20 cellular contexts compared by ENCODE assay signal in genomic region chr1:93979040-93979717, GRCh38.
DNase-seq lines count a peak whose midpoint lies in the region; ATAC-seq and TF ChIP-seq lines count a peak whose summit lies in the region.
"Had no signal": no experiment of that assay in that cellular context is flagged by ENCODE, and none has a peak within 500 bp of the region (broad histone marks: within the 10 kb centered on the region; RNA-seq: fewer than 3 reads in every experiment).

No MANE protein-coding gene starts in this region.

- H3K27me3 Mint-ChIP-seq in chondrocyte (ENCODE audit: low read depth), result no peaks in the 10 kb centered on the region
- H3K27me3 Mint-ChIP-seq: activated naive CD8-positive, alpha-beta T cell treated with anti-CD3 and anti-CD28 coated beads, Interleukin-2, amount 50 U/mL, for 24 hours had no signal

- TF ChIP-seq POLR2A in stomach (IDR thresholded peaks at IDR 0.05), result no peak

- H3K9me3 ChIP-seq in lower lobe of right lung, result no peaks in the 10 kb centered on the region
- no peaks in the 10 kb centered on the region for H3K9me3 ChIP-seq in stomach
- no peaks in the 10 kb centered on the region for H3K9me3 ChIP-seq in aorta (ENCODE audit: control insufficient read depth, low read length)
- H3K9me3 ChIP-seq: gastrocnemius medialis, upper lobe of left lung had no signal

- H3K4me3 Mint-ChIP-seq in chondrocyte (ENCODE audit: unreplicated experiment), result no peak overlapping the region
- H3K4me3 Mint-ChIP-seq: activated CD8-positive, alpha-beta T cell treated with anti-CD3 and anti-CD28 coated beads, Interleukin-2, amount 10 ng/mL, durations not matched to agents 7 days and 5 days; activated naive CD8-positive, alpha-beta T cell treated with anti-CD3 and anti-CD28 coated beads, Interleukin-2, amount 50 U/mL, for 24 hours; activated T-helper 1 cell treated with anti-CD3 and anti-CD28 coated beads, Interleukin-12 subunit alpha, Interleukin-12 subunit beta, Interleukin-2, Interleukin-4 antibody, amounts not matched to agents 30 ng/mL and 10 ng/mL and 1 ng/mL, durations not matched to agents 14 hours and 24 hours and 36 hours had no signal

- TF ChIP-seq EP300 in stomach (IDR thresholded peaks at IDR 0.05), result no peak

- H3K4me1 ChIP-seq in lower lobe of right lung (peaks cover 5% of the 10 kb centered on the region), stomach (peaks cover 7 to 19% (median 14%) of the 10 kb centered on the region in 4 donors), aorta (ENCODE audit: control insufficient read depth in 1 of 2, insufficient read depth in 2 of 2, low read length in 2 of 2) (no peaks in the 10 kb centered on the region)

- no peaks in the 10 kb centered on the region for H3K27me3 ChIP-seq in lower lobe of right lung (ENCODE audit: low read depth)
- H3K27me3 ChIP-seq in stomach, result no peaks in the 10 kb centered on the region
- H3K27me3 ChIP-seq in aorta (ENCODE audit: control insufficient read depth in 1 of 2, insufficient read depth in 2 of 2, low read length in 1 of 2), result no peaks in the 10 kb centered on the region
- H3K27me3 ChIP-seq: gastrocnemius medialis, upper lobe of left lung had no signal

- no peak overlapping the region for H3K4me3 ChIP-seq in lower lobe of right lung
- H3K4me3 ChIP-seq in stomach, result no peak overlapping the region
- H3K4me3 ChIP-seq in aorta (ENCODE audit: low read length in 2 of 2), result no peak overlapping the region
- H3K4me3 ChIP-seq: gastrocnemius medialis, upper lobe of left lung had no signal

- H3K36me3 ChIP-seq in lower lobe of right lung, result no peaks in the 10 kb centered on the region
- no peaks in the 10 kb centered on the region for H3K36me3 ChIP-seq in stomach
- no peaks in the 10 kb centered on the region for H3K36me3 ChIP-seq in aorta (ENCODE audit: control insufficient read depth in 1 of 2, insufficient read depth in 2 of 2, low read length in 1 of 2)
- H3K36me3 ChIP-seq: gastrocnemius medialis, upper lobe of left lung had no signal

- TF ChIP-seq CTCF in chondrocyte (IDR thresholded peaks at IDR 0.05), result no peak
- no peak for TF ChIP-seq CTCF in lower lobe of right lung (IDR thresholded peaks at IDR 0.05)
- TF ChIP-seq CTCF in stomach (IDR thresholded peaks at IDR 0.05), result no peak

- no peak for ATAC-seq in lower lobe of right lung
- no peak for ATAC-seq in aorta (ENCODE audit: low FRiP score)
- ATAC-seq: activated CD8-positive, alpha-beta T cell treated with anti-CD3 and anti-CD28 coated beads, Interleukin-2, amount 10 ng/mL, durations not matched to agents 7 days and 5 days; activated naive CD8-positive, alpha-beta T cell treated with anti-CD3 and anti-CD28 coated beads, Interleukin-2, amount 50 U/mL, for 24 hours; gastrocnemius medialis had no signal

- peak overlapping the region; percentile 10 for H3K27ac ChIP-seq in lower lobe of right lung
- H3K27ac ChIP-seq in stomach, result peak overlapping the region; percentile 6 to 67 (median 40)
- H3K27ac ChIP-seq in aorta (ENCODE audit: low read depth in 1 of 2, low read length in 2 of 2), result no peak overlapping the region
- H3K27ac ChIP-seq: 22Rv1 had no signal

- H3K27ac Mint-ChIP-seq in chondrocyte (ENCODE audit: unreplicated experiment), result peak overlapping the region; percentile 82
- H3K27ac Mint-ChIP-seq: activated CD8-positive, alpha-beta T cell treated with anti-CD3 and anti-CD28 coated beads, Interleukin-2, amount 10 ng/mL, durations not matched to agents 7 days and 5 days; activated naive CD8-positive, alpha-beta T cell treated with anti-CD3 and anti-CD28 coated beads, Interleukin-2, amount 50 U/mL, for 24 hours; activated T-helper 1 cell treated with anti-CD3 and anti-CD28 coated beads, Interleukin-12 subunit alpha, Interleukin-12 subunit beta, Interleukin-2, Interleukin-4 antibody, amounts not matched to agents 30 ng/mL and 10 ng/mL and 1 ng/mL, durations not matched to agents 14 hours and 24 hours and 36 hours had no signal

- 69 to 85% (median 79%) methylated on average over 7 of the region's 7 CpGs for WGBS in stomach, 5 donors
- WGBS in aorta, 2 donors, result 80 to 81% methylated on average over 7 of the region's 7 CpGs

- H3K36me3 Mint-ChIP-seq in chondrocyte (ENCODE audit: low read depth), result no peaks in the 10 kb centered on the region

- DNase-seq in DMS 273 (lab: John Stamatoyannopoulos, UW; ENCODE audit: unreplicated experiment), result peak; percentile 38
- DNase-seq in DMS 273 treated with DMSO at 0.1 percent for 48 hours (lab: John Stamatoyannopoulos, UW), result no peak
- no peak for DNase-seq in chondrocyte (ENCODE audit: low spot score)
- DNase-seq in lower lobe of right lung, result no peak
- DNase-seq in stomach, result no peak
- no peak for DNase-seq in aorta
- no peak for DNase-seq in NK-92 treated with Interleukin-12 subunit alpha and Interleukin-12 subunit beta, amount 100 ng/mL, for 24 hours (lab: John Stamatoyannopoulos, UW)
- no peak for DNase-seq in NCI-H446 treated with DMSO at 0.1 percent for 48 hours (lab: John Stamatoyannopoulos, UW)
- DNase-seq: activated CD8-positive, alpha-beta T cell treated with anti-CD3 and anti-CD28 coated beads, Interleukin-2, amount 10 ng/mL, durations not matched to agents 7 days and 5 days; activated naive CD8-positive, alpha-beta T cell treated with anti-CD3 and anti-CD28 coated beads, Interleukin-2, amount 50 U/mL, for 24 hours; cerebellar nuclear complex; DMS79; gastrocnemius medialis; KG1; NCI-H1105 treated with DMSO at 0.1 percent for 48 hours; nucleus accumbens; SW 1271; upper lobe of left lung had no signal

- intact Hi-C loops in lower lobe of right lung (cut with DNase I), result no loop called here
- intact Hi-C loops in stomach (cut with DNase I; ENCODE audit: low total_unique reads), result no loop called here
- intact Hi-C loops in aorta (cut with DNase I), result no loop called here

- H3K4me1 Mint-ChIP-seq in chondrocyte (ENCODE audit: low read depth), result peaks cover 38% of the 10 kb centered on the region
- H3K4me1 Mint-ChIP-seq: activated naive CD8-positive, alpha-beta T cell treated with anti-CD3 and anti-CD28 coated beads, Interleukin-2, amount 50 U/mL, for 24 hours had no signal

- H3K9me3 Mint-ChIP-seq in chondrocyte (ENCODE audit: low read depth), result no peaks in the 10 kb centered on the region
- H3K9me3 Mint-ChIP-seq: activated naive CD8-positive, alpha-beta T cell treated with anti-CD3 and anti-CD28 coated beads, Interleukin-2, amount 50 U/mL, for 24 hours; activated T-helper 1 cell treated with anti-CD3 and anti-CD28 coated beads, Interleukin-12 subunit alpha, Interleukin-12 subunit beta, Interleukin-2, Interleukin-4 antibody, amounts not matched to agents 30 ng/mL and 10 ng/mL and 1 ng/mL, durations not matched to agents 14 hours and 24 hours and 36 hours had no signal

Comparison
In these comparisons a context has a peak if more than half of its experiments do, and no peak if none do; other contexts are left out.
1. H3K27ac ChIP-seq: peak in lower lobe of right lung (single experiment) and stomach (5 of 5); none in aorta (0 of 2).